In genomic region chr4:47598320-47598719, GRCh38 we compare ENCODE assay signal across 18 cellular contexts.
DNase-seq lines count a peak whose midpoint lies in the region; ATAC-seq and TF ChIP-seq lines count a peak whose summit lies in the region.
"Had no signal": no experiment of that assay in that cellular context is flagged by ENCODE, and none has a peak within 500 bp of the region (broad histone marks: within the 10 kb centered on the region; RNA-seq: fewer than 3 reads in every experiment).

No MANE protein-coding gene starts in this region.

- ATAC-seq in left ventricle myocardium superior (peak; percentile 53), Right ventricle myocardium superior (ENCODE audit: poor library complexity) (no peak), HG02885 (IDR thresholded peaks at IDR 0.05; ENCODE audit: poor library complexity, unreplicated experiment) (no peak), HG03280 (IDR thresholded peaks at IDR 0.05; ENCODE audit: unreplicated experiment) (no peak)
- ATAC-seq: Panc1 had no signal

- H3K36me3 ChIP-seq in SK-N-SH (replicated peaks in 1 of 2; ENCODE audit: control insufficient read depth in 1 of 2, insufficient read depth in 2 of 2, low read length in 1 of 2), result peaks cover 2 to 7% of the 10 kb centered on the region in 2 experiments

- no peak overlapping the region for H3K4me2 ChIP-seq in SK-N-SH

- no peak overlapping the region; a peak in 2 of 4 replicates for H3K27ac ChIP-seq in SK-N-SH (ENCODE audit: low read depth in 2 of 2, low read length in 1 of 2)
- H3K27ac ChIP-seq: HL-60 had no signal

- H3K4me3 ChIP-seq in SK-N-SH (ENCODE audit: low read depth in 2 of 2, low read length in 1 of 2) (no peak overlapping the region), fibroblast of mammary gland (ENCODE audit: control insufficient read depth, low read depth, low read length) (no peak overlapping the region)

- H3K9me3 ChIP-seq in SK-N-SH, result no peaks in the 10 kb centered on the region

- H3K4me1 ChIP-seq in SK-N-SH (ENCODE audit: control insufficient read depth in 1 of 2, insufficient read depth in 2 of 2, low read depth in 1 of 2, low read length in 1 of 2), result peaks cover 0 to 9% of the 10 kb centered on the region in 2 experiments; a peak in 2 of 4 replicates

- H3K9ac ChIP-seq in SK-N-SH, result no peak overlapping the region

- POLR2A ChIA-PET in SK-N-SH (lab: Yijun Ruan, JAX), result no interaction called here

- TF ChIP-seq CTCF in SK-N-SH (IDR thresholded peaks at IDR 0.05) (no peak), fibroblast of mammary gland (conservative IDR thresholded peaks at IDR 0.05; ENCODE audit: control insufficient read depth, insufficient read depth, low read depth, low read length) (no peak)

- no peaks in the 10 kb centered on the region for H4K20me1 ChIP-seq in SK-N-SH (ENCODE audit: insufficient read depth)

- CTCF ChIA-PET in SK-N-SH (lab: Yijun Ruan, JAX), result interaction anchor here (0.8 kb wide), 1 partner anchor 239 kb away, joined by 3 read pairs; the partner anchor contains the start of gene CORIN

- H3K27me3 ChIP-seq in SK-N-SH (ENCODE audit: insufficient read depth), result no peaks in the 10 kb centered on the region

- intact Hi-C loops in left ventricle myocardium superior (cut with micrococcal nuclease) (no loop called here), Right ventricle myocardium superior (cut with DNase I) (no loop called here)

- DNase-seq in left ventricle myocardium superior (no peak), Right ventricle myocardium superior (no peak), SK-N-SH (no peak), fibroblast of mammary gland (ENCODE audit: low read depth) (peak; percentile 10), NCI-H524 treated with DMSO at 0.1 percent for 48 hours (lab: John Stamatoyannopoulos, UW) (no peak)
- DNase-seq: DMS153, EL, H9, Kasumi-1, NCI-H1417 treated with DMSO at 0.1 percent for 48 hours, NCI-H1930, NCI-H2171, NCI-H510A, SHP77 had no signal

- TF ChIP-seq EP300 in SK-N-SH (IDR thresholded peaks at IDR 0.05; ENCODE audit: borderline replicate concordance in 1 of 2, low read depth in 1 of 2, low read length in 1 of 2), result no peak

- no peaks in the 10 kb centered on the region for H3K9me2 ChIP-seq in SK-N-SH

- 14% methylated on average over 1 of the region's 1 CpG for WGBS in SK-N-SH (ENCODE audit: low lambda C conversion rate)

- H3F3A ChIP-seq in SK-N-SH (replicated peaks; ENCODE audit: insufficient read depth), result no peaks in the 10 kb centered on the region

- H3K79me2 ChIP-seq in SK-N-SH (ENCODE audit: insufficient read depth), result no peaks in the 10 kb centered on the region

- no peak for TF ChIP-seq RAD21 in SK-N-SH (IDR thresholded peaks at IDR 0.05; ENCODE audit: low read length)

- no peak overlapping the region for H2AFZ ChIP-seq in SK-N-SH (ENCODE audit: low read depth)

TF ChIP-seq in SK-N-SH, 30 proteins besides CTCF, POLR2A, EP300 and RAD21:
- peak; percentile 42; the same call in 1 of the 2 replicates for TF ChIP-seq PBX3 (IDR thresholded peaks at IDR 0.05)
- peak; percentile 55 for TF ChIP-seq NFIC (IDR thresholded peaks at IDR 0.05; ENCODE audit: borderline replicate concordance)
- TF ChIP-seq TCF12 (IDR thresholded peaks at IDR 0.05), result peak; percentile 64
- TF ChIP-seq TAF1 (IDR thresholded peaks at IDR 0.05; ENCODE audit: borderline replicate concordance, low read depth, low read length), result no peak
TF ChIP-seq in SK-N-SH: peak in this region for 3.
